In genomic region chr2:42141687-42142475, GRCh38 we compare ENCODE assay signal across 8 cellular contexts. TPM values are rescaled to one million over a fixed set of nuclear protein-coding genes. Genes with fewer than 3 reads are reported as not detected.
A peak's percentile ranks its signal among the peaks of the same experiment; 100 is the strongest.
DNase-seq lines count a peak whose midpoint lies in the region; ATAC-seq, FAIRE-seq and TF ChIP-seq lines count a peak whose summit lies in the region.

No MANE protein-coding gene starts in this region.

- POLR2A ChIA-PET in H1 (lab: Charles Lee; ENCODE audit: partially characterized antibody) = interaction anchor here (0.5 to 2.0 kb wide), 8 partner anchors 9 to 477 kb away, joined by 3 to 10 read pairs (median 3); no protein-coding TSS in a partner anchor

- DNase-seq in ELR (ENCODE audit: low read depth) = peak; percentile 73
- DNase-seq in NCI-H146 (lab: John Stamatoyannopoulos, UW) = peak; percentile 80
- DNase-seq in UCSD-AML1 (lab: John Stamatoyannopoulos, UW; ENCODE audit: unreplicated experiment) = peak; percentile 65
- no peak for DNase-seq in H1 (ENCODE audit: low read depth in 1 of 2, low spot score in 2 of 2)
- DNase-seq in mesendoderm = peak; percentile 80
- DNase-seq in type B pancreatic cell (ENCODE audit: extremely low spot score, unreplicated experiment) = peak; percentile 77

- H4K20me1 ChIP-seq in H1 (replicated peaks in 1 of 2; ENCODE audit: control insufficient read depth in 1 of 2, insufficient read depth in 2 of 2, low read length in 2 of 2) = no peaks in the 10 kb centered on the region

- H2BK15ac ChIP-seq in H1 (ENCODE audit: low read length) (peak overlapping the region; percentile 88; the same call in 1 of the 2 replicates), mesendoderm (replicated peaks; ENCODE audit: low read depth) (peak overlapping the region; percentile 60)

- CTCF ChIA-PET in H1 (lab: Charles Lee; ENCODE audit: partially characterized antibody) = interaction anchor here (0.7 to 2.7 kb wide), 14 partner anchors 13 to 291 kb away, joined by 3 to 14 read pairs (median 3); no protein-coding TSS in a partner anchor

- peak overlapping the region; percentile 86; the same call in 1 of the 2 replicates for H2BK20ac ChIP-seq in H1 (ENCODE audit: low read length)

- H2AK5ac ChIP-seq in H1 (ENCODE audit: low read depth, low read length) (no peak overlapping the region), mesendoderm (ENCODE audit: low read length) (no peak overlapping the region)

- H3K4me2 ChIP-seq in H1 (ENCODE audit: insufficient read depth in 1 of 2, low read depth in 2 of 2, low read length in 2 of 2) (peak overlapping the region; percentile 60 to 89), mesendoderm (ENCODE audit: low read length) (peak overlapping the region; percentile 26)

- H3K79me2 ChIP-seq in H1 (ENCODE audit: control insufficient read depth in 1 of 2, insufficient read depth in 2 of 2, low read length in 2 of 2) (no peaks in the 10 kb centered on the region), mesendoderm (ENCODE audit: control insufficient read depth, insufficient read depth, low read length) (no peaks in the 10 kb centered on the region)

- TF ChIP-seq CTCF in H1 (IDR thresholded peaks at IDR 0.05; ENCODE audit: control extremely low read depth in 1 of 3, insufficient read depth in 1 of 3, low read depth in 1 of 3, low read length in 3 of 3) (no peak), type B pancreatic cell (conservative IDR thresholded peaks at IDR 0.05) (no peak)

- no peak overlapping the region for H4K5ac ChIP-seq in H1 (ENCODE audit: insufficient read length, low read depth, low read length)
- H4K5ac ChIP-seq in mesendoderm (ENCODE audit: low read length) = peak overlapping the region; percentile 88

- no peaks in the 10 kb centered on the region for H3K36me3 ChIP-seq in H1 (ENCODE audit: control insufficient read depth in 2 of 4, insufficient read depth in 4 of 4, low read length in 3 of 4)
- H3K36me3 ChIP-seq in mesendoderm (ENCODE audit: control insufficient read depth, insufficient read depth, low read length) = no peaks in the 10 kb centered on the region

- no peak for TF ChIP-seq POLR2A in H1 (IDR thresholded peaks at IDR 0.05; ENCODE audit: control extremely low read depth in 1 of 2, low read depth in 2 of 2, low read length in 2 of 2)

- H3K23ac ChIP-seq in H1 (ENCODE audit: insufficient read length) (no peak overlapping the region), mesendoderm (ENCODE audit: low read length) (no peak overlapping the region)

- H3K27me3 ChIP-seq in H1 (replicated peaks in 1 of 4; ENCODE audit: control insufficient read depth in 3 of 4, extremely low read depth in 1 of 4, insufficient read depth in 3 of 4, low read length in 3 of 4) (no peaks in the 10 kb centered on the region), mesendoderm (ENCODE audit: insufficient read depth, low read length, poor library complexity) (no peaks in the 10 kb centered on the region)

- H3K9me3 ChIP-seq in H1 (ENCODE audit: insufficient read depth in 2 of 2, low read depth in 1 of 2, low read length in 1 of 2) = no peaks in the 10 kb centered on the region

- no peak for TF ChIP-seq RAD21 in H1 (IDR thresholded peaks at IDR 0.05 in 1 of 2, conservative IDR thresholded peaks at IDR 0.05 in 1 of 2; ENCODE audit: low read depth in 2 of 2, low read length in 2 of 2)

- peaks cover 50% of the 10 kb centered on the region for H3K4me1 Mint-ChIP-seq in type B pancreatic cell (ENCODE audit: unreplicated experiment)

- H2BK12ac ChIP-seq in H1 (ENCODE audit: low read depth, low read length) = 0 out of 2 replicates have a peak overlapping the region, but pooled peaks have one; percentile 39

- FAIRE-seq in H1 (lab: Jason Lieb, UNC) = no peak

- WGBS in H1 (ENCODE audit: extremely low coverage in 1 of 2, insufficient coverage in 1 of 2, insufficient read length in 1 of 2, insufficient replicate concordance in 2 of 2, low coverage in 1 of 2, low lambda C conversion rate in 2 of 2, missing lambda C conversion rate in 1 of 2), 2 experiments = 18% methylated on average over 13 of the region's 13 CpGs; no CpG with 5 or more reads in 1 of the 2 experiments
- no CpG with 5 or more reads among the region's 13 CpGs for WGBS in mesendoderm (ENCODE audit: extremely low coverage, insufficient coverage, low lambda C conversion rate)

- H2BK120ac ChIP-seq in H1 (replicated peaks; ENCODE audit: low read depth, low read length) (no peak overlapping the region), mesendoderm (ENCODE audit: low read depth, low read length) (no peak overlapping the region)

- H3K4ac ChIP-seq in H1 (replicated peaks; ENCODE audit: insufficient read length, low read depth, low read length) (no peak overlapping the region), mesendoderm (ENCODE audit: low read depth, low read length) (peak overlapping the region; percentile 87)

- peak overlapping the region; percentile 83 for H3K4me3 Mint-ChIP-seq in type B pancreatic cell

- no peaks in the 10 kb centered on the region for H3K27me3 Mint-ChIP-seq in type B pancreatic cell

- peaks cover 0 to 17% (median 6%) of the 10 kb centered on the region in 4 experiments; a peak in 5 of 7 replicates for H3K4me1 ChIP-seq in H1 (replicated peaks in 1 of 4; ENCODE audit: control insufficient read depth in 3 of 4, insufficient read depth in 4 of 4, low read length in 3 of 4)
- peaks cover 10% of the 10 kb centered on the region for H3K4me1 ChIP-seq in mesendoderm (ENCODE audit: control insufficient read depth, low read depth, low read length)

- ATAC-seq in HG02870 (IDR thresholded peaks at IDR 0.05; ENCODE audit: unreplicated experiment) = no peak
- no peak for ATAC-seq in HG02763 (IDR thresholded peaks at IDR 0.05; ENCODE audit: unreplicated experiment)

- H2BK5ac ChIP-seq in H1 (ENCODE audit: low read depth, low read length) = peak overlapping the region; percentile 1; the same call in 1 of the 2 replicates
- H2BK5ac ChIP-seq in mesendoderm (ENCODE audit: low read length) = peak overlapping the region; percentile 17

- H3K27ac Mint-ChIP-seq in type B pancreatic cell = peak overlapping the region; percentile 87

- H3K9ac ChIP-seq in H1 (replicated peaks in 1 of 4; ENCODE audit: extremely low read depth in 1 of 4, low read depth in 3 of 4, low read length in 3 of 4) (no peak overlapping the region), mesendoderm (ENCODE audit: low read length) (peak overlapping the region; percentile 29)

- no peaks in the 10 kb centered on the region for H3K36me3 Mint-ChIP-seq in type B pancreatic cell

- peaks cover 3% of the 10 kb centered on the region for H3K9me3 Mint-ChIP-seq in type B pancreatic cell

- TF ChIP-seq EP300 in H1 (IDR thresholded peaks at IDR 0.05; ENCODE audit: borderline replicate concordance in 1 of 2, low read depth in 2 of 2, low read length in 2 of 2) = no peak

- peak overlapping the region; percentile 99 for H2AFZ ChIP-seq in H1 (ENCODE audit: low read length)

- H3K79me1 ChIP-seq in H1 (ENCODE audit: low read depth, low read length) = no peaks in the 10 kb centered on the region
- no peaks in the 10 kb centered on the region for H3K79me1 ChIP-seq in mesendoderm (ENCODE audit: low read length)

- peak overlapping the region; percentile 63 for H3K18ac ChIP-seq in H1 (ENCODE audit: extremely low read depth, low read length)
- H3K18ac ChIP-seq in mesendoderm (ENCODE audit: low read length) = peak overlapping the region; percentile 94

- H3K27ac ChIP-seq in H1 (ENCODE audit: low read depth, low read length) = peak overlapping the region; percentile 28; the same call in 1 of the 2 replicates
- H3K27ac ChIP-seq in mesendoderm (ENCODE audit: low read depth, low read length) = peak overlapping the region; percentile 84

- no peak overlapping the region for H3K56ac ChIP-seq in H1 (replicated peaks; ENCODE audit: insufficient read length, low read depth, low read length)
- H3K56ac ChIP-seq in mesendoderm (ENCODE audit: low read length) = peak overlapping the region; percentile 80

- H4K8ac ChIP-seq in H1 (ENCODE audit: extremely low read depth, insufficient read depth, low read length) (0 out of 2 replicates have a peak overlapping the region, but pooled peaks have one; percentile 35), mesendoderm (ENCODE audit: low read depth, low read length) (peak overlapping the region; percentile 99)

- H3K14ac ChIP-seq in H1 (ENCODE audit: insufficient read length) = no peak overlapping the region

- peak overlapping the region; percentile 12 to 51 (median 34); a peak in 6 of 8 replicates for H3K4me3 ChIP-seq in H1 (ENCODE audit: extremely low read depth in 1 of 4, insufficient read depth in 2 of 4, low read depth in 3 of 4, low read length in 4 of 4)
- no peak overlapping the region for H3K4me3 ChIP-seq in mesendoderm (ENCODE audit: low read length)

- no peak overlapping the region for H4K91ac ChIP-seq in H1 (replicated peaks; ENCODE audit: insufficient read length, low read length)

- peaks cover 5% of the 10 kb centered on the region; the same call in 1 of the 2 replicates for H3K23me2 ChIP-seq in H1 (ENCODE audit: low read depth, low read length)

TF ChIP-seq in H1, 55 proteins besides CTCF, POLR2A, EP300 and RAD21:
- TF ChIP-seq EZH2 (IDR thresholded peaks at IDR 0.05; ENCODE audit: low read depth, low read length, severe bottlenecking) (peak; percentile 12), ASH2L (IDR thresholded peaks at IDR 0.05; ENCODE audit: low read length) (peak; percentile 74), MAFK (IDR thresholded peaks at IDR 0.05; ENCODE audit: low read depth, low read length) (peak; percentile 76), USF2 (IDR thresholded peaks at IDR 0.05; ENCODE audit: low read length) (no peak)
TF ChIP-seq in H1: peak in this region for 3.

RNA-seq across cellular contexts. Expression of gene EML4, which starts 27.3 kb away (rescaled TPM):
- total RNA-seq in H1 (2021; fragmentation: NEBNext Ultra II Directional; extraction: Animal tissue kit (Norgen Biotek cat#: 25700)) = 99.4 and 104 TPM in 2 replicates
- 32.5 and 50.1 TPM in 2 replicates for polyA plus RNA-seq in H1 (2011; rRNA removed)
- 57.1 TPM for polyA plus RNA-seq in H1 (2011; cell fraction: cytosol; rRNA removed)
- polyA plus RNA-seq in H1 (2011; cell fraction: nucleus; rRNA removed) = 40.2 TPM
- polyA plus RNA-seq in H1 (2012, experiment 1 of 2) = 45.0 to 64.5 TPM (median 52.5 TPM) in 4 replicates
- 3.5 TPM for polyA plus RNA-seq in H1 (2012, experiment 2 of 2)
- 57.5 TPM for polyA plus RNA-seq in H1 (2013, experiment 1 of 2)
- 54.2 TPM for polyA plus RNA-seq in H1 (2013, experiment 2 of 2)
- 111 and 154 TPM in 2 replicates for polyA minus RNA-seq in H1 (2011; rRNA and poly(A)+ RNA removed)
- polyA minus RNA-seq in H1 (2011; cell fraction: cytosol; rRNA and poly(A)+ RNA removed) = 50.1 TPM
- polyA minus RNA-seq in H1 (2011; cell fraction: nucleus; rRNA and poly(A)+ RNA removed) = 101 TPM
- polyA plus RNA-seq in mesendoderm (2013, experiment 1 of 2) = 55.7 TPM
- 54.9 TPM for polyA plus RNA-seq in mesendoderm (2013, experiment 2 of 2)
- 93.6 and 117 TPM in 2 replicates for total RNA-seq in type B pancreatic cell (ENCODE audit: low replicate concordance)

Comparison
In these comparisons a context has a peak if more than half of its experiments do, and no peak if none do; other contexts are left out.
1. DNase-seq: peak in ELR (single experiment), NCI-H146 (single experiment), UCSD-AML1 (single experiment), mesendoderm (single experiment) and type B pancreatic cell (single experiment); none in H1 (0 of 2).